ENCODE assay signal across 1 cellular context in genomic region chr16:8173111-8173644, GRCh38.
TF ChIP-seq lines count a peak whose summit lies in the region.

No MANE protein-coding gene starts in this region.

TF ChIP-seq in HepG2, 621 proteins besides CTCF, POLR2A, EP300 and RAD21 (continued from another document and continues in another):
- peak; percentile 73; the same call in 1 of the 2 replicates for TF ChIP-seq ZBTB33 (CRISPR knock-in tag; IDR thresholded peaks at IDR 0.05)
- TF ChIP-seq RERE (CRISPR knock-in tag; IDR thresholded peaks at IDR 0.05; ENCODE audit: low read depth): peak; percentile 72; the same call in 1 of the 2 replicates
- TF ChIP-seq, protein P1, sequence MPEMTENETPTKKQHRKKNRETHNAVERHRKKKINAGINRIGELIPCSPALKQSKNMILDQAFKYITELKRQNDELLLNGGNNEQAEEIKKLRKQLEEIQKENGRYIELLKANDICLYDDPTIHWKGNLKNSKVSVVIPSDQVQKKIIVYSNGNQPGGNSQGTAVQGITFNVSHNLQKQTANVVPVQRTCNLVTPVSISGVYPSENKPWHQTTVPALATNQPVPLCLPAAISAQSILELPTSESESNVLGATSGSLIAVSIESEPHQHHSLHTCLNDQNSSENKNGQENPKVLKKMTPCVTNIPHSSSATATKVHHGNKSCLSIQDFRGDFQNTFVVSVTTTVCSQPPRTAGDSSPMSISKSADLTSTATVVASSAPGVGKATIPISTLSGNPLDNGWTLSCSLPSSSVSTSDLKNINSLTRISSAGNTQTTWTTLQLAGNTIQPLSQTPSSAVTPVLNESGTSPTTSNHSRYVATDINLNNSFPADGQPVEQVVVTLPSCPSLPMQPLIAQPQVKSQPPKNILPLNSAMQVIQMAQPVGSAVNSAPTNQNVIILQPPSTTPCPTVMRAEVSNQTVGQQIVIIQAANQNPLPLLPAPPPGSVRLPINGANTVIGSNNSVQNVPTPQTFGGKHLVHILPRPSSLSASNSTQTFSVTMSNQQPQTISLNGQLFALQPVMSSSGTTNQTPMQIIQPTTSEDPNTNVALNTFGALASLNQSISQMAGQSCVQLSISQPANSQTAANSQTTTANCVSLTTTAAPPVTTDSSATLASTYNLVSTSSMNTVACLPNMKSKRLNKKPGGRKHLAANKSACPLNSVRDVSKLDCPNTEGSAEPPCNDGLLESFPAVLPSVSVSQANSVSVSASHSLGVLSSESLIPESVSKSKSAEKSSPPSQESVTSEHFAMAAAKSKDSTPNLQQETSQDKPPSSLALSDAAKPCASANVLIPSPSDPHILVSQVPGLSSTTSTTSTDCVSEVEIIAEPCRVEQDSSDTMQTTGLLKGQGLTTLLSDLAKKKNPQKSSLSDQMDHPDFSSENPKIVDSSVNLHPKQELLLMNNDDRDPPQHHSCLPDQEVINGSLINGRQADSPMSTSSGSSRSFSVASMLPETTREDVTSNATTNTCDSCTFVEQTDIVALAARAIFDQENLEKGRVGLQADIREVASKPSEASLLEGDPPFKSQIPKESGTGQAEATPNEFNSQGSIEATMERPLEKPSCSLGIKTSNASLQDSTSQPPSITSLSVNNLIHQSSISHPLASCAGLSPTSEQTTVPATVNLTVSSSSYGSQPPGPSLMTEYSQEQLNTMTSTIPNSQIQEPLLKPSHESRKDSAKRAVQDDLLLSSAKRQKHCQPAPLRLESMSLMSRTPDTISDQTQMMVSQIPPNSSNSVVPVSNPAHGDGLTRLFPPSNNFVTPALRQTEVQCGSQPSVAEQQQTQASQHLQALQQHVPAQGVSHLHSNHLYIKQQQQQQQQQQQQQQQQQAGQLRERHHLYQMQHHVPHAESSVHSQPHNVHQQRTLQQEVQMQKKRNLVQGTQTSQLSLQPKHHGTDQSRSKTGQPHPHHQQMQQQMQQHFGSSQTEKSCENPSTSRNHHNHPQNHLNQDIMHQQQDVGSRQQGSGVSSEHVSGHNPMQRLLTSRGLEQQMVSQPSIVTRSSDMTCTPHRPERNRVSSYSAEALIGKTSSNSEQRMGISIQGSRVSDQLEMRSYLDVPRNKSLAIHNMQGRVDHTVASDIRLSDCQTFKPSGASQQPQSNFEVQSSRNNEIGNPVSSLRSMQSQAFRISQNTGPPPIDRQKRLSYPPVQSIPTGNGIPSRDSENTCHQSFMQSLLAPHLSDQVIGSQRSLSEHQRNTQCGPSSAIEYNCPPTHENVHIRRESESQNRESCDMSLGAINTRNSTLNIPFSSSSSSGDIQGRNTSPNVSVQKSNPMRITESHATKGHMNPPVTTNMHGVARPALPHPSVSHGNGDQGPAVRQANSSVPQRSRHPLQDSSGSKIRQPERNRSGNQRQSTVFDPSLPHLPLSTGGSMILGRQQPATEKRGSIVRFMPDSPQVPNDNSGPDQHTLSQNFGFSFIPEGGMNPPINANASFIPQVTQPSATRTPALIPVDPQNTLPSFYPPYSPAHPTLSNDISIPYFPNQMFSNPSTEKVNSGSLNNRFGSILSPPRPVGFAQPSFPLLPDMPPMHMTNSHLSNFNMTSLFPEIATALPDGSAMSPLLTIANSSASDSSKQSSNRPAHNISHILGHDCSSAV (CRISPR knock-in tag; IDR thresholded peaks at IDR 0.05; ENCODE audit: borderline replicate concordance): no peak
- peak; percentile 29; the same call in 1 of the 2 replicates for TF ChIP-seq ZSCAN22 (CRISPR knock-in tag; IDR thresholded peaks at IDR 0.05)
- no peak for TF ChIP-seq IRX3 (CRISPR knock-in tag; IDR thresholded peaks at IDR 0.05; ENCODE audit: borderline replicate concordance, low read depth)
- TF ChIP-seq GTF3A (CRISPR knock-in tag; conservative IDR thresholded peaks at IDR 0.05): no peak
- TF ChIP-seq SAP130 (CRISPR knock-in tag; IDR thresholded peaks at IDR 0.05; ENCODE audit: low read depth): peak; percentile 58
- TF ChIP-seq RXRA (CRISPR knock-in tag; IDR thresholded peaks at IDR 0.05): peak; percentile 82; the same call in 1 of the 2 replicates
- TF ChIP-seq SPEN (CRISPR knock-in tag; IDR thresholded peaks at IDR 0.05; ENCODE audit: low read depth): peak; percentile 71; the same call in 1 of the 2 replicates
- no peak for TF ChIP-seq ATAD3A (CRISPR knock-in tag; IDR thresholded peaks at IDR 0.05)
- TF ChIP-seq ZNF761 (CRISPR knock-in tag; conservative IDR thresholded peaks at IDR 0.05): 0 out of 2 replicates have a peak, but pooled peaks have one; percentile 19
- TF ChIP-seq HNF4G (IDR thresholded peaks at IDR 0.05; ENCODE audit: borderline replicate concordance, low read depth, low read length): peak; percentile 61; the same call in 1 of the 2 replicates
- no peak for TF ChIP-seq HNF4G (CRISPR knock-in tag; IDR thresholded peaks at IDR 0.05; ENCODE audit: borderline replicate concordance, low read depth)
- no peak for TF ChIP-seq SETDB1 (CRISPR knock-in tag; IDR thresholded peaks at IDR 0.05; ENCODE audit: borderline replicate concordance)
- TF ChIP-seq RCOR2 (CRISPR knock-in tag; IDR thresholded peaks at IDR 0.05): 0 out of 2 replicates have a peak, but pooled peaks have one; percentile 40
- TF ChIP-seq ZNF678 (CRISPR knock-in tag; IDR thresholded peaks at IDR 0.05): no peak
- no peak for TF ChIP-seq ATF7 (IDR thresholded peaks at IDR 0.05)
- no peak for TF ChIP-seq ATF7 (CRISPR knock-in tag; IDR thresholded peaks at IDR 0.05)
- no peak for TF ChIP-seq ZNF329 (CRISPR knock-in tag; IDR thresholded peaks at IDR 0.05; ENCODE audit: low read depth)
- no peak for TF ChIP-seq PHF5A (CRISPR knock-in tag; IDR thresholded peaks at IDR 0.05; ENCODE audit: low read depth, unreplicated experiment)
- no peak for TF ChIP-seq KDM5A (IDR thresholded peaks at IDR 0.05; ENCODE audit: borderline replicate concordance, low read length)
- TF ChIP-seq GATAD2A (CRISPR knock-in tag; IDR thresholded peaks at IDR 0.05): peak; percentile 77
- no peak for TF ChIP-seq TAF15 (IDR thresholded peaks at IDR 0.05; ENCODE audit: low read depth, low read length, poor library complexity, severe bottlenecking)
- no peak for TF ChIP-seq JUND (CRISPR knock-in tag; IDR thresholded peaks at IDR 0.05)
- TF ChIP-seq SOX5 (CRISPR knock-in tag; IDR thresholded peaks at IDR 0.05; ENCODE audit: borderline replicate concordance): peak; percentile 64
- peak; percentile 82 for TF ChIP-seq CCAR2 (optimal IDR thresholded peaks at IDR 0.05; ENCODE audit: low read depth, low read length)
- peak; percentile 52; the same call in 1 of the 2 replicates for TF ChIP-seq HOXD1 (CRISPR knock-in tag; IDR thresholded peaks at IDR 0.05)
- TF ChIP-seq, protein P2, sequence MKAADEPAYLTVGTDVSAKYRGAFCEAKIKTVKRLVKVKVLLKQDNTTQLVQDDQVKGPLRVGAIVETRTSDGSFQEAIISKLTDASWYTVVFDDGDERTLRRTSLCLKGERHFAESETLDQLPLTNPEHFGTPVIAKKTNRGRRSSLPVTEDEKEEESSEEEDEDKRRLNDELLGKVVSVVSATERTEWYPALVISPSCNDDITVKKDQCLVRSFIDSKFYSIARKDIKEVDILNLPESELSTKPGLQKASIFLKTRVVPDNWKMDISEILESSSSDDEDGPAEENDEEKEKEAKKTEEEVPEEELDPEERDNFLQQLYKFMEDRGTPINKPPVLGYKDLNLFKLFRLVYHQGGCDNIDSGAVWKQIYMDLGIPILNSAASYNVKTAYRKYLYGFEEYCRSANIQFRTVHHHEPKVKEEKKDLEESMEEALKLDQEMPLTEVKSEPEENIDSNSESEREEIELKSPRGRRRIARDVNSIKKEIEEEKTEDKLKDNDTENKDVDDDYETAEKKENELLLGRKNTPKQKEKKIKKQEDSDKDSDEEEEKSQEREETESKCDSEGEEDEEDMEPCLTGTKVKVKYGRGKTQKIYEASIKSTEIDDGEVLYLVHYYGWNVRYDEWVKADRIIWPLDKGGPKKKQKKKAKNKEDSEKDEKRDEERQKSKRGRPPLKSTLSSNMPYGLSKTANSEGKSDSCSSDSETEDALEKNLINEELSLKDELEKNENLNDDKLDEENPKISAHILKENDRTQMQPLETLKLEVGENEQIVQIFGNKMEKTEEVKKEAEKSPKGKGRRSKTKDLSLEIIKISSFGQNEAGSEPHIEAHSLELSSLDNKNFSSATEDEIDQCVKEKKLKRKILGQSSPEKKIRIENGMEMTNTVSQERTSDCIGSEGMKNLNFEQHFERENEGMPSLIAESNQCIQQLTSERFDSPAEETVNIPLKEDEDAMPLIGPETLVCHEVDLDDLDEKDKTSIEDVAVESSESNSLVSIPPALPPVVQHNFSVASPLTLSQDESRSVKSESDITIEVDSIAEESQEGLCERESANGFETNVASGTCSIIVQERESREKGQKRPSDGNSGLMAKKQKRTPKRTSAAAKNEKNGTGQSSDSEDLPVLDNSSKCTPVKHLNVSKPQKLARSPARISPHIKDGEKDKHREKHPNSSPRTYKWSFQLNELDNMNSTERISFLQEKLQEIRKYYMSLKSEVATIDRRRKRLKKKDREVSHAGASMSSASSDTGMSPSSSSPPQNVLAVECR (CRISPR knock-in tag; IDR thresholded peaks at IDR 0.05; ENCODE audit: borderline replicate concordance): no peak
- peak; percentile 89 for TF ChIP-seq ZNF609 (CRISPR knock-in tag; IDR thresholded peaks at IDR 0.05; ENCODE audit: borderline replicate concordance)
- no peak for TF ChIP-seq ZNF44 (CRISPR knock-in tag; IDR thresholded peaks at IDR 0.05)
- no peak for TF ChIP-seq TOPORS (CRISPR knock-in tag; IDR thresholded peaks at IDR 0.05)
- TF ChIP-seq SALL1 (CRISPR knock-in tag; IDR thresholded peaks at IDR 0.05): peak; percentile 89
- no peak for TF ChIP-seq PRPF4 (IDR thresholded peaks at IDR 0.05; ENCODE audit: low read depth, low read length, poor library complexity, severe bottlenecking)
- peak; percentile 51; the same call in 1 of the 2 replicates for TF ChIP-seq FOXA3 (CRISPR knock-in tag; IDR thresholded peaks at IDR 0.05)
